ENCODE assay signal across 33 cellular contexts in genomic region chr1:153431928-153432327, GRCh38. TPM values are rescaled to one million over a fixed set of nuclear protein-coding genes. Genes with fewer than 3 reads are reported as not detected.
"Had no signal": no experiment of that assay in that cellular context is flagged by ENCODE, and none has a peak within 500 bp of the region (broad histone marks: within the 10 kb centered on the region; RNA-seq: fewer than 3 reads in every experiment).

No MANE protein-coding gene starts in this region.

- H3K9me3 ChIP-seq: left ventricle myocardium inferior, mucosa of descending colon, ovary, prostate gland, right lobe of liver, tibial nerve, uterus had no signal

- ATAC-seq: mucosa of descending colon; naive thymus-derived CD4-positive, alpha-beta T cell; natural killer cell treated with Interleukin-12 subunit alpha and Interleukin-12 subunit beta and Interleukin-15 and Interleukin-18, amount 100 ng/mL, for 72 hours; right lobe of liver; stimulated activated memory B cell treated with anti-CD40 and anti-IgM and Interleukin-4, amounts not matched to agents 10 μg/mL and 1 μg/mL and 100 μg/mL, for 72 hours; stimulated activated naive CD8-positive, alpha-beta T cell treated with anti-CD3 and anti-CD28 coated beads, Interleukin-15, amount 100 ng/mL, for 72 hours had no signal

- H3K4me3 ChIP-seq: left ventricle myocardium inferior, mucosa of descending colon, ovary, prostate gland, right lobe of liver, smooth muscle cell, tibial nerve, uterus had no signal

- H3K4me3 Mint-ChIP-seq: immature natural killer cell; memory B cell; naive thymus-derived CD4-positive, alpha-beta T cell; natural killer cell treated with Interleukin-12 subunit alpha and Interleukin-12 subunit beta and Interleukin-15 and Interleukin-18, amount 100 ng/mL, for 72 hours; stimulated activated memory B cell treated with anti-CD40 and anti-IgM and Interleukin-4, amounts not matched to agents 10 μg/mL and 1 μg/mL and 100 μg/mL, for 72 hours; stimulated activated naive CD8-positive, alpha-beta T cell treated with anti-CD3 and anti-CD28 coated beads, Interleukin-15, amount 100 ng/mL, for 72 hours; type B pancreatic cell had no signal

- H3K9me3 Mint-ChIP-seq: immature natural killer cell; memory B cell; naive thymus-derived CD4-positive, alpha-beta T cell; natural killer cell treated with Interleukin-12 subunit alpha and Interleukin-12 subunit beta and Interleukin-15 and Interleukin-18, amount 100 ng/mL, for 72 hours; stimulated activated memory B cell treated with anti-CD40 and anti-IgM and Interleukin-4, amounts not matched to agents 10 μg/mL and 1 μg/mL and 100 μg/mL, for 72 hours; stimulated activated naive CD8-positive, alpha-beta T cell treated with anti-CD3 and anti-CD28 coated beads, Interleukin-15, amount 100 ng/mL, for 72 hours; type B pancreatic cell had no signal

- H3K4me1 Mint-ChIP-seq: immature natural killer cell; stimulated activated memory B cell treated with anti-CD40 and anti-IgM and Interleukin-4, amounts not matched to agents 10 μg/mL and 1 μg/mL and 100 μg/mL, for 72 hours; stimulated activated naive CD8-positive, alpha-beta T cell treated with anti-CD3 and anti-CD28 coated beads, Interleukin-15, amount 100 ng/mL, for 72 hours had no signal

- H3K27me3 ChIP-seq: ovary, right lobe of liver, tibial nerve, uterus had no signal

- H3K36me3 ChIP-seq: left ventricle myocardium inferior, ovary, prostate gland, right lobe of liver, tibial nerve, uterus had no signal

- H3K27ac ChIP-seq: left ventricle myocardium inferior, ovary, prostate gland, right lobe of liver, tibial nerve, uterus had no signal

- H3K36me3 Mint-ChIP-seq: immature natural killer cell; memory B cell; naive thymus-derived CD4-positive, alpha-beta T cell; natural killer cell treated with Interleukin-12 subunit alpha and Interleukin-12 subunit beta and Interleukin-15 and Interleukin-18, amount 100 ng/mL, for 72 hours; stimulated activated memory B cell treated with anti-CD40 and anti-IgM and Interleukin-4, amounts not matched to agents 10 μg/mL and 1 μg/mL and 100 μg/mL, for 72 hours; type B pancreatic cell had no signal

- H3K4me1 ChIP-seq: left ventricle myocardium inferior, prostate gland, right lobe of liver, tibial nerve, uterus had no signal

- H3K27ac Mint-ChIP-seq: immature natural killer cell; memory B cell; natural killer cell treated with Interleukin-12 subunit alpha and Interleukin-12 subunit beta and Interleukin-15 and Interleukin-18, amount 100 ng/mL, for 72 hours; stimulated activated memory B cell treated with anti-CD40 and anti-IgM and Interleukin-4, amounts not matched to agents 10 μg/mL and 1 μg/mL and 100 μg/mL, for 72 hours; stimulated activated naive CD8-positive, alpha-beta T cell treated with anti-CD3 and anti-CD28 coated beads, Interleukin-15, amount 100 ng/mL, for 72 hours; type B pancreatic cell had no signal

- DNase-seq: hypothalamus; immature natural killer cell; left ventricle myocardium inferior; midbrain; mucosa of descending colon; naive thymus-derived CD4-positive, alpha-beta T cell; ovary; retina; right lobe of liver; stimulated activated CD4-positive, alpha-beta T cell treated with anti-CD3 and anti-CD28 coated beads, Interleukin-1b, Interleukin-23, amount 100 ng/mL, for 48 hours; stimulated activated CD4-positive, alpha-beta T cell treated with anti-CD3 and anti-CD28 coated beads, Interleukin-2, amount 100 ng/mL, for 48 hours; stimulated activated CD4-positive, alpha-beta T cell treated with anti-CD3 and anti-CD28 coated beads, Interleukin-4, amount 100 ng/mL, for 4 hours; stimulated activated CD8-positive, alpha-beta memory T cell treated with anti-CD3 and anti-CD28 coated beads, Interleukin-4, amount 100 ng/mL, for 48 hours; stimulated activated naive CD4-positive, alpha-beta T cell treated with Interleukin-2 at 50 U/mL for 16 hours; stimulated activated naive CD8-positive, alpha-beta T cell treated with anti-CD3 and anti-CD28 coated beads, Interleukin-15, amount 100 ng/mL, for 72 hours; substantia nigra; uterus had no signal

RNA-seq across cellular contexts. Expression of gene S100A7A, which starts 15.6 kb away (rescaled TPM):
- total RNA-seq: kidney epithelial cell; left ventricle myocardium inferior; lower leg skin; lung microvascular endothelial cell; mesenteric fat pad; mucosa of descending colon; myocyte; naive thymus-derived CD4-positive, alpha-beta T cell; natural killer cell treated with Interleukin-12 subunit alpha and Interleukin-12 subunit beta and Interleukin-15 and Interleukin-18, amount 100 ng/mL, for 72 hours; omental fat pad; ovary; prostate gland; right lobe of liver; skeletal muscle tissue; smooth muscle cell; temporal lobe; tibial nerve; ureter; uterus had no signal

RNA-seq across cellular contexts. Expression of gene S100A7, which starts 28.5 kb away (rescaled TPM):
- total RNA-seq: kidney epithelial cell; left ventricle myocardium inferior; lung microvascular endothelial cell; mesenteric fat pad; mucosa of descending colon; myocyte; naive thymus-derived CD4-positive, alpha-beta T cell; natural killer cell treated with Interleukin-12 subunit alpha and Interleukin-12 subunit beta and Interleukin-15 and Interleukin-18, amount 100 ng/mL, for 72 hours; omental fat pad; prostate gland; right lobe of liver; skeletal muscle tissue; smooth muscle cell; temporal lobe; ureter had no signal

RNA-seq across cellular contexts. Expression of gene S100A8, which starts 41.1 kb away (rescaled TPM):
- total RNA-seq: kidney epithelial cell, lung microvascular endothelial cell, myocyte, smooth muscle cell had no signal

RNA-seq across cellular contexts. Expression of gene S100A12, which starts 56.5 kb away (rescaled TPM):
- total RNA-seq: kidney epithelial cell; lung microvascular endothelial cell; myocyte; natural killer cell treated with Interleukin-12 subunit alpha and Interleukin-12 subunit beta and Interleukin-15 and Interleukin-18, amount 100 ng/mL, for 72 hours; prostate gland; smooth muscle cell; tibial nerve; ureter had no signal
